20 cellular contexts compared by ENCODE assay signal in genomic region chr10:7892146-7892545, GRCh38.
"Had no signal": no experiment of that assay in that cellular context is flagged by ENCODE, and none has a peak within 500 bp of the region (broad histone marks: within the 10 kb centered on the region; RNA-seq: fewer than 3 reads in every experiment).

No MANE protein-coding gene starts in this region.

- H3K4me3 ChIP-seq: K562, PC-9, Peyer's patch, SJCRH30 had no signal

- H3K9me3 ChIP-seq: Peyer's patch, SJCRH30 had no signal

- H3K36me3 ChIP-seq: Peyer's patch, SJCRH30 had no signal

- H3K9ac ChIP-seq: KMS-11 had no signal

- DNase-seq: Kasumi-1, MM.1S, NCI-H1092 treated with DMSO at 0.1 percent for 48 hours, NCI-H1436, NCI-H187, NCI-H2029, NCI-H2081 treated with DMSO at 0.1 percent for 48 hours, NCI-H2171, NCI-H226, NCI-H446, NCI-H510A, NCI-H524 treated with DMSO at 0.1 percent for 48 hours, NCI-H774, PC-9, Peyer's patch, SHP77 treated with DMSO at 0.1 percent for 48 hours, SJCRH30 had no signal

- H3K27ac Mint-ChIP-seq: IgD-negative memory B cell had no signal

- H3K27me3 Mint-ChIP-seq: IgD-negative memory B cell had no signal

- H3K4me3 Mint-ChIP-seq: IgD-negative memory B cell had no signal

- H3K27me3 ChIP-seq: Peyer's patch, SJCRH30 had no signal

- H3K4me1 ChIP-seq: Peyer's patch, SJCRH30 had no signal

- H3K9me3 Mint-ChIP-seq: IgD-negative memory B cell had no signal
